ENCODE assay signal across 1 cellular context in the genomic region with DNA sequence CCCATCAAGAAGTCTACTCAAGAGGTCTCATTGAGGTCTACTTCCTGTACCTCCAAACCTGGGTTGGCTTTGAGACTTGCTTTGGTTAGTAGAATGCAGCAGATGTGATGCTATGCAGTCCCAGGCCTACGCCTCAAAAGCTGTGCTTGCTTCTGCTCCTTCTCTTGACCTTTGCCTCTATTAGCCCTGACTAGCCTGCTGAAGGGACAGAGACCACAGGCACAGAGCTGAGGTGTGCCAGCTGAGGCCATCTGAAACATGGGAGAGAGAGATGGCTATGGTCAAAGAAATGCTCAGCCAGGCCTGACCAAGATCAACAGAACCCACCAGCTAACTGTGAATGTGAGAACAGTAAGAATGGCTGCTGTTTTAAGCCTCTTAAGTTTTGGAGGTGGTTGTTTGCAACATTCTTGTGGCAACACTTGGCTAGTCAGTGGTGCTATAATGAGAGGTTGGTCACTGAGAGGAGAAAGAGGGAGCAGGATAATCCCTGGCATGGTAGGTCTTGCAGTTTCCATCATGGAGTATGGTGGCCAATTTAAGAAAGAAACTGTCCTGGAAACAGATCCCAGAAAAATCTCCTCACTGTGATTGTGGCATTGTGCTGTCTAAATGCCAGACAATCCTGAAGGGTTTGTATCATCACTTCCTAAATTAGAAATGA.
TF ChIP-seq lines count a peak whose summit lies in the region.

No MANE protein-coding gene starts in this region.

TF ChIP-seq in HepG2, 621 proteins besides CTCF, POLR2A, EP300 and RAD21 (continued from another document):
- TF ChIP-seq, protein P1, sequence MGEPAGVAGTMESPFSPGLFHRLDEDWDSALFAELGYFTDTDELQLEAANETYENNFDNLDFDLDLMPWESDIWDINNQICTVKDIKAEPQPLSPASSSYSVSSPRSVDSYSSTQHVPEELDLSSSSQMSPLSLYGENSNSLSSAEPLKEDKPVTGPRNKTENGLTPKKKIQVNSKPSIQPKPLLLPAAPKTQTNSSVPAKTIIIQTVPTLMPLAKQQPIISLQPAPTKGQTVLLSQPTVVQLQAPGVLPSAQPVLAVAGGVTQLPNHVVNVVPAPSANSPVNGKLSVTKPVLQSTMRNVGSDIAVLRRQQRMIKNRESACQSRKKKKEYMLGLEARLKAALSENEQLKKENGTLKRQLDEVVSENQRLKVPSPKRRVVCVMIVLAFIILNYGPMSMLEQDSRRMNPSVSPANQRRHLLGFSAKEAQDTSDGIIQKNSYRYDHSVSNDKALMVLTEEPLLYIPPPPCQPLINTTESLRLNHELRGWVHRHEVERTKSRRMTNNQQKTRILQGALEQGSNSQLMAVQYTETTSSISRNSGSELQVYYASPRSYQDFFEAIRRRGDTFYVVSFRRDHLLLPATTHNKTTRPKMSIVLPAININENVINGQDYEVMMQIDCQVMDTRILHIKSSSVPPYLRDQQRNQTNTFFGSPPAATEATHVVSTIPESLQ (CRISPR knock-in tag; conservative IDR thresholded peaks at IDR 0.05): no peak
- peak; percentile 46; the same call in 1 of the 2 replicates for TF ChIP-seq NR2F6 (IDR thresholded peaks at IDR 0.05)
- TF ChIP-seq NR2F6 (CRISPR knock-in tag; IDR thresholded peaks at IDR 0.05): peak; percentile 41; the same call in 1 of the 2 replicates
- TF ChIP-seq, protein P2, sequence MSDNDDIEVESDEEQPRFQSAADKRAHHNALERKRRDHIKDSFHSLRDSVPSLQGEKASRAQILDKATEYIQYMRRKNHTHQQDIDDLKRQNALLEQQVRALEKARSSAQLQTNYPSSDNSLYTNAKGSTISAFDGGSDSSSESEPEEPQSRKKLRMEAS (IDR thresholded peaks at IDR 0.05): 0 out of 2 replicates have a peak, but pooled peaks have one; percentile 13
- TF ChIP-seq DZIP1 (CRISPR knock-in tag; IDR thresholded peaks at IDR 0.05): no peak
- peak; percentile 60; the same call in 1 of the 2 replicates for TF ChIP-seq RXRB (CRISPR knock-in tag; IDR thresholded peaks at IDR 0.05; ENCODE audit: borderline replicate concordance)
- peak; percentile 28 for TF ChIP-seq XRCC5 (optimal IDR thresholded peaks at IDR 0.05; ENCODE audit: low read length)
- no peak for TF ChIP-seq LRRFIP1 (CRISPR knock-in tag; conservative IDR thresholded peaks at IDR 0.05)
- peak; percentile 31; the same call in 1 of the 2 replicates for TF ChIP-seq HNF4G (IDR thresholded peaks at IDR 0.05; ENCODE audit: borderline replicate concordance, low read depth, low read length)
- TF ChIP-seq HNF4G (CRISPR knock-in tag; IDR thresholded peaks at IDR 0.05; ENCODE audit: borderline replicate concordance, low read depth): no peak
- TF ChIP-seq HNF4A (CRISPR knock-in tag; IDR thresholded peaks at IDR 0.05): peak; percentile 43; the same call in 1 of the 2 replicates
- TF ChIP-seq MAZ (IDR thresholded peaks at IDR 0.05; ENCODE audit: borderline replicate concordance, low read depth, low read length): no peak
- TF ChIP-seq MAZ (CRISPR knock-in tag; IDR thresholded peaks at IDR 0.05; ENCODE audit: low read depth): no peak
- TF ChIP-seq PPARG (CRISPR knock-in tag; conservative IDR thresholded peaks at IDR 0.05): 0 out of 2 replicates have a peak, but pooled peaks have one; percentile 31
